6 cellular contexts compared by ENCODE assay signal in genomic region chr19:46766569-46767317, GRCh38. TPM values are rescaled to one million over a fixed set of nuclear protein-coding genes. Genes with fewer than 3 reads are reported as not detected.
DNase-seq lines count a peak whose midpoint lies in the region; ATAC-seq and TF ChIP-seq lines count a peak whose summit lies in the region.

No MANE protein-coding gene starts in this region.

- no peaks in the 10 kb centered on the region for H3K4me1 Mint-ChIP-seq in MCF 10A (ENCODE audit: insufficient read depth, unreplicated experiment)

- POLR2A ChIA-PET in OCI-LY7 (lab: Charles Lee) (no interaction called here), MCF 10A (lab: Yijun Ruan, JAX) (interaction anchor here (1.0 to 10.6 kb wide), 2 partner anchors 14 to 20 kb away, joined by 3 to 147 read pairs; partner anchors contain the start of gene SLC1A5)

- H3K79me2 ChIP-seq in OCI-LY7 (ENCODE audit: insufficient read depth, low read depth, low read length) (no peaks in the 10 kb centered on the region), parathyroid adenoma (no peaks in the 10 kb centered on the region)

- CTCF ChIA-PET in OCI-LY7 (lab: Charles Lee; ENCODE audit: unreplicated experiment) (no interaction called here), MCF 10A (lab: Yijun Ruan, JAX) (interaction anchor here (0.6 to 1.6 kb wide), 11 partner anchors 8 to 624 kb away, joined by 3 to 15 read pairs (median 4); no protein-coding TSS in a partner anchor)

- H3K4me3 ChIP-seq in OCI-LY7 (ENCODE audit: low read depth, low read length, poor library complexity, severe bottlenecking): no peak overlapping the region
- H3K4me3 ChIP-seq in parathyroid adenoma (ENCODE audit: low read depth, low read length): no peak overlapping the region

- ATAC-seq in HG02973 (IDR thresholded peaks at IDR 0.05; ENCODE audit: unreplicated experiment): no peak

- no peaks in the 10 kb centered on the region for H4K20me1 ChIP-seq in OCI-LY7 (ENCODE audit: insufficient read depth, low read length)

- H3K27ac Mint-ChIP-seq in MCF 10A (ENCODE audit: low read depth, unreplicated experiment): no peak overlapping the region

- H3K4me3 Mint-ChIP-seq in MCF 10A (ENCODE audit: unreplicated experiment): no peak overlapping the region

- H3K9me3 ChIP-seq in OCI-LY7 (ENCODE audit: low read length): no peaks in the 10 kb centered on the region
- H3K9me3 ChIP-seq in parathyroid adenoma (ENCODE audit: control insufficient read depth, low read length): no peaks in the 10 kb centered on the region

- no peak overlapping the region for H2AFZ ChIP-seq in OCI-LY7 (ENCODE audit: low read length)
- no peak overlapping the region for H2AFZ ChIP-seq in parathyroid adenoma

- no peak overlapping the region for H3K27ac ChIP-seq in OCI-LY7 (ENCODE audit: low read depth, low read length, poor library complexity, severe bottlenecking)
- H3K27ac ChIP-seq in parathyroid adenoma: no peak overlapping the region

- H3K9ac ChIP-seq in parathyroid adenoma: no peak overlapping the region

- BruUV-seq in OCI-LY7 (replicated peaks; lab: Mats Ljungman, UMichigan) (no TSS peak), MCF 10A (replicated peaks; lab: Mats Ljungman, UMichigan) (no TSS peak)

- H3K36me3 ChIP-seq in OCI-LY7 (ENCODE audit: insufficient read depth, low read length) (no peaks in the 10 kb centered on the region), parathyroid adenoma (ENCODE audit: control insufficient read depth, insufficient read depth, low read length) (no peaks in the 10 kb centered on the region)

- intact Hi-C loops in OCI-LY7 (cut with micrococcal nuclease; ENCODE audit: unreplicated experiment): no loop called here
- intact Hi-C loops in MCF 10A (cut with micrococcal nuclease): no loop called here

- no peaks in the 10 kb centered on the region for H3K27me3 ChIP-seq in parathyroid adenoma (ENCODE audit: control insufficient read depth, insufficient read depth, low read length)

- H3K4me2 ChIP-seq in OCI-LY7 (ENCODE audit: low read length): no peak overlapping the region
- no peak overlapping the region for H3K4me2 ChIP-seq in parathyroid adenoma (ENCODE audit: low read length)

- H3K9me3 Mint-ChIP-seq in MCF 10A (ENCODE audit: unreplicated experiment): no peaks in the 10 kb centered on the region

- DNase-seq in EL: peak; percentile 41
- DNase-seq in OCI-LY7 (ENCODE audit: low spot score): peak; percentile 73
- peak; percentile 62 for DNase-seq in MCF 10A (ENCODE audit: unreplicated experiment)
- no peak for DNase-seq in DMS79 treated with DMSO at 0.1 percent for 48 hours (lab: John Stamatoyannopoulos, UW)

- H3K9me2 ChIP-seq in OCI-LY7 (ENCODE audit: insufficient read depth, low read length): no peaks in the 10 kb centered on the region

- no peaks in the 10 kb centered on the region for H3K27me3 Mint-ChIP-seq in MCF 10A (ENCODE audit: insufficient read depth, unreplicated experiment)

- no peaks in the 10 kb centered on the region for H3K4me1 ChIP-seq in OCI-LY7 (ENCODE audit: insufficient read depth, low read length, poor library complexity, severe bottlenecking)
- no peaks in the 10 kb centered on the region for H3K4me1 ChIP-seq in parathyroid adenoma

- TF ChIP-seq CTCF in OCI-LY7 (conservative IDR thresholded peaks at IDR 0.05; ENCODE audit: low read length) (peak; percentile 93), MCF 10A (IDR thresholded peaks at IDR 0.05; ENCODE audit: unreplicated experiment) (peak; percentile 43), parathyroid adenoma (IDR thresholded peaks at IDR 0.05) (peak; percentile 56)

- H3K36me3 Mint-ChIP-seq in MCF 10A (ENCODE audit: insufficient read depth, unreplicated experiment): peaks cover 8% of the 10 kb centered on the region

RNA-seq across cellular contexts. Expression of gene STRN4, which starts 20.5 kb away (rescaled TPM):
- 77.8 and 115 TPM in 2 replicates for total RNA-seq in OCI-LY7 (2014; rRNA removed; shearing (Covaris generic))
- total RNA-seq in OCI-LY7 (2022) (68.0 and 77.3 TPM in 2 replicates), MCF 10A (2022) (90.1 and 92.3 TPM in 2 replicates)

RNA-seq across cellular contexts. Expression of gene FKRP, which starts 20.9 kb away (rescaled TPM):
- total RNA-seq in OCI-LY7 (2014; rRNA removed; shearing (Covaris generic)): 15.5 and 24.6 TPM in 2 replicates
- 18.9 and 26.6 TPM in 2 replicates for total RNA-seq in OCI-LY7 (2022)
- 21.2 and 23.9 TPM in 2 replicates for total RNA-seq in MCF 10A (2022)

RNA-seq across cellular contexts. Expression of gene SLC1A5, which starts 21.7 kb away (rescaled TPM):
- total RNA-seq in OCI-LY7 (2014; rRNA removed; shearing (Covaris generic)): 111 and 145 TPM in 2 replicates
- total RNA-seq in OCI-LY7 (2022) (161 and 167 TPM in 2 replicates), MCF 10A (2022) (372 and 417 TPM in 2 replicates)

RNA-seq across cellular contexts. Expression of gene PRKD2, which starts 49.8 kb away (rescaled TPM):
- 30.5 and 34.3 TPM in 2 replicates for total RNA-seq in OCI-LY7 (2014; rRNA removed; shearing (Covaris generic))
- 89.2 and 101 TPM in 2 replicates for total RNA-seq in OCI-LY7 (2022)
- total RNA-seq in MCF 10A (2022): 30.4 and 35.9 TPM in 2 replicates

Comparison
In these comparisons a context has a peak if more than half of its experiments do, and no peak if none do; other contexts are left out.
1. CTCF ChIP-seq: peak in every context shown above with its lines; median percentile 93 in OCI-LY7; 56 in parathyroid adenoma; 43 in MCF 10A.